8 cellular contexts compared by ENCODE assay signal in the genomic region with DNA sequence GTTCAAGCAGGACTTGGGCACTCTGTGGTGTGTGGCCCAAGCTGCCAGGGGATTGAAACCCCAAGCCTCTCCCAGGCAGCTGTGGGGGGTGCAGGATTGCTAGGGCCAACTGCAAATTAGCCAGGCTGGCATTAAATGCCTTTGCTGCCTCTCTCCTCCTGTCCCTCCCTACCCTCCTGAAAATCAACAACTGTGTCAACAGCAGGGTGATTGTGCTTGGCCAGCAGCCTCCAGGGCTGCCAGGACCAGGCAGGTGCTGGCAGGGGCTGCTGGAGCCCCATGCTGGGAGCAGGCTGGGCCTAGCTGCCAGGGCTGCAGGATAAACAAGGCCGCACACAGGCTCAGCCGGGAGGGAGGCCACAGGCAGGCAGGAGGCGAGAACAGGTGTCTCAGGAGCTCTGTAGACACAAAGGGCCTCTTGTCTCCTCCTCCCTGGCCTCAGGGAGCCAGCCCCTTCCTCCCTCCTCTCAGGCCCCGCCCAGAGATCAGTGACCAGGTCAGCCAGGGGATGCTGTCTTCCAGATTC. TPM values are rescaled to one million over a fixed set of nuclear protein-coding genes. Genes with fewer than 3 reads are reported as not detected.
DNase-seq lines count a peak whose midpoint lies in the region; ATAC-seq and TF ChIP-seq lines count a peak whose summit lies in the region.

No MANE protein-coding gene starts in this region.

- DNase-seq in H7 (peak; percentile 95), NCI-H748 (lab: John Stamatoyannopoulos, UW; ENCODE audit: unreplicated experiment) (peak; percentile 97), heart right ventricle (no peak), prostate gland (ENCODE audit: low spot score) (peak; percentile 96), HAP-1 (ENCODE audit: low spot score in 2 of 2) (no peak)
- no peak for DNase-seq in stimulated activated naive CD4-positive, alpha-beta T cell (lab: John Stamatoyannopoulos, UW)
- DNase-seq in stimulated activated CD8-positive, alpha-beta memory T cell treated with anti-CD3 and anti-CD28 coated beads, Interleukin-4, amount 100 ng/mL, for 48 hours, result no peak

- 49 to 61% methylated on average over 4 of the region's 4 CpGs for WGBS in heart right ventricle, 2 donors
- 26% methylated on average over 4 of the region's 4 CpGs for WGBS in prostate gland

- intact Hi-C loops in heart right ventricle (cut with DNase I), result loop anchor here in 1 of 10 donors (5.0 kb wide), 1 partner anchor 43 kb away; no protein-coding TSS in a partner anchor
- intact Hi-C loops in prostate gland (cut with DNase I), result no loop called here

- H3K4me3 ChIP-seq in H7 (ENCODE audit: insufficient read depth, low read depth, low read length) (no peak overlapping the region), heart right ventricle (no peak overlapping the region), prostate gland (no peak overlapping the region), HAP-1 (no peak overlapping the region)

- in situ Hi-C loops in HAP-1 (cut with MboI; ENCODE audit: low sequenced_read_pairs), result no loop called here

- no peaks in the 10 kb centered on the region; the same call in 1 of the 2 replicates for H3K36me3 ChIP-seq in H7 (replicated peaks; ENCODE audit: control insufficient read depth, insufficient read depth, low read length)
- H3K36me3 ChIP-seq in heart right ventricle, result peaks cover 0 to 5% (median 0%) of the 10 kb centered on the region in 9 donors
- H3K36me3 ChIP-seq in prostate gland, result no peaks in the 10 kb centered on the region
- H3K36me3 ChIP-seq in HAP-1 (replicated peaks), result no peaks in the 10 kb centered on the region

- peak; percentile 53 for TF ChIP-seq POLR2A in prostate gland (IDR thresholded peaks at IDR 0.05)

- no peak for TF ChIP-seq CTCF in heart right ventricle (IDR thresholded peaks at IDR 0.05)
- no peak for TF ChIP-seq CTCF in prostate gland (IDR thresholded peaks at IDR 0.05)

- H3K9me3 ChIP-seq in heart right ventricle (no peaks in the 10 kb centered on the region), prostate gland (no peaks in the 10 kb centered on the region), HAP-1 (no peaks in the 10 kb centered on the region)

- H3K4me1 ChIP-seq in heart right ventricle (peaks cover 33 to 100% (median 77%) of the 10 kb centered on the region in 9 donors), prostate gland (replicated peaks) (peaks cover 83% of the 10 kb centered on the region), HAP-1 (peaks cover 17% of the 10 kb centered on the region)

- H3K27me3 ChIP-seq in H7 (ENCODE audit: control insufficient read depth, insufficient read depth, low read length), result no peaks in the 10 kb centered on the region
- no peaks in the 10 kb centered on the region for H3K27me3 ChIP-seq in heart right ventricle
- H3K27me3 ChIP-seq in prostate gland (replicated peaks; ENCODE audit: insufficient read depth), result no peaks in the 10 kb centered on the region
- H3K27me3 ChIP-seq in HAP-1 (ENCODE audit: low read depth), result no peaks in the 10 kb centered on the region

- ATAC-seq in heart right ventricle, result peak in 6 of 8 donors; percentile 14 to 63 (median 30)
- ATAC-seq in HG03469 (IDR thresholded peaks at IDR 0.05; ENCODE audit: unreplicated experiment), result no peak

- H3K27ac ChIP-seq in heart right ventricle, result peak overlapping the region in 8 of 10 donors; percentile 31 to 68 (median 56)
- H3K27ac ChIP-seq in prostate gland, result peak overlapping the region; percentile 98

RNA-seq across cellular contexts. Expression of gene SOX13, which starts 11.4 kb away (rescaled TPM):
- 94.4 and 120 TPM in 2 replicates for total RNA-seq in H7 (2014; rRNA removed; shearing (Covaris generic))
- total RNA-seq in heart right ventricle, result 10 to 100 TPM in 8 of 10 donors, 1 to 10 TPM in 2; 7.3 to 18.6 (median 12.1) TPM
- 10 to 100 TPM in 1 of 2 donors, 1 to 10 TPM in 1; 8.6 to 14.7 TPM for polyA plus RNA-seq in heart right ventricle
- 10 to 100 TPM; 91.9 to 95.9 TPM for total RNA-seq in prostate gland

Comparison
In these comparisons a context has a peak if more than half of its experiments do, and no peak if none do; other contexts are left out.
1. DNase-seq: peak in H7 (single experiment), NCI-H748 (single experiment) and prostate gland (single experiment); none in heart right ventricle (0 of 2), HAP-1 (0 of 2), stimulated activated naive CD4-positive, alpha-beta T cell (0 of 6) and stimulated activated CD8-positive, alpha-beta memory T cell treated with anti-CD3 and anti-CD28 coated beads, Interleukin-4, amount 100 ng/mL, for 48 hours (single experiment).